8 cellular contexts compared by ENCODE assay signal in the genomic region with DNA sequence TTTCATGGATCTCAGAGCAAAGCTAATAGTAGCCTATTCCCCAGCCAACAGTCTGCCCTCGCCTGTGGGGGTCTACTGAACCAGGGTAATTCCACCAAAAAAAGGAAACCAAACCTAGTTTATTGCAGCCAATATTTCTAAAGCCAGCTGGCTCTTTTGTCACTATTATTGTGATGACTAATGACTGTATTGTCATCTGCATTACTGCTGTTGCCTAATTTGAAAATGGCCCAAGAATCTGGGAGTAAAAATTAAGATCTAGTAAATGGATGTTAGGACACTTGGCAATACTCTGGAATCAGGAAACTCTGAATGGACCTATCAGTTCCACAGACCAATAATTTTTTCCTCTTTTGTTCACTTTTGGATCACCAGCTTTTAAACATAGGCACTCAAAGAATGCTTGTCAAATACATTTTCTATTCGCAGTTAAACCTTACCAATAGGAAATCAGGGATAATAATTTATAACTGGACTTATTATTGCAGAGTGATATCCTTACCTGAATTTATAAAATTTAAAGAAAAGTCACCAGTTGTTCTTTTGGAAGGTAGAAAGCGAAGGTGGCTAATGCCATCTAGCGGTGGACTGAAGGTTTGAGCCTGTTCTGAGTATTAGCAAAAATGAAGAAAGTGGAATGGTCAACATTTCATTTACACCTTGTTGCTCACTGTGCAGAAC.
DNase-seq lines count a peak whose midpoint lies in the region; ATAC-seq and TF ChIP-seq lines count a peak whose summit lies in the region.

No MANE protein-coding gene starts in this region.

- TF ChIP-seq RAD21 in liver (IDR thresholded peaks at IDR 0.05), result peak; percentile 91 to 92

- H3K4me1 ChIP-seq in liver (ENCODE audit: control insufficient read depth in 4 of 4, insufficient read depth in 4 of 4, low read length in 3 of 4), result no peaks in the 10 kb centered on the region

- no peak for ATAC-seq in GM21737 (IDR thresholded peaks at IDR 0.05; ENCODE audit: unreplicated experiment)

- no peaks in the 10 kb centered on the region for H3K9me3 ChIP-seq in liver (ENCODE audit: control insufficient read depth in 4 of 4, low read length in 3 of 4)

- WGBS in liver, result 16% methylated on average over 4 of the region's 4 CpGs

- no peak overlapping the region for H3K9ac ChIP-seq in liver (ENCODE audit: low read depth in 1 of 2, low read length in 2 of 2)

- DNase-seq in DMS79 treated with DMSO at 0.1 percent for 48 hours (lab: John Stamatoyannopoulos, UW) (peak; percentile 39), DMS79 (lab: John Stamatoyannopoulos, UW) (no peak), LHCN-M2 (ENCODE audit: low read depth) (peak; percentile 14), SK-N-DZ (ENCODE audit: low spot score) (peak; percentile 18), choroid plexus epithelial cell (ENCODE audit: low read depth) (peak; percentile 69)
- DNase-seq in stimulated activated naive CD4-positive, alpha-beta T cell (lab: John Stamatoyannopoulos, UW), result peak; percentile 3 to 48 (median 21)

- no peak overlapping the region for H3K27ac ChIP-seq in liver (ENCODE audit: low read depth in 1 of 2, low read length in 2 of 2)

- no peak overlapping the region for H3K4me3 ChIP-seq in choroid plexus epithelial cell (ENCODE audit: low read depth, low read length)
- no peak overlapping the region for H3K4me3 ChIP-seq in liver (ENCODE audit: low read depth in 1 of 3, low read length in 3 of 3)

- TF ChIP-seq CTCF in choroid plexus epithelial cell (conservative IDR thresholded peaks at IDR 0.05; ENCODE audit: low read depth, low read length) (peak; percentile 94), liver (IDR thresholded peaks at IDR 0.05; ENCODE audit: low read depth, low read length, missing input control) (peak; percentile 81)

- no peaks in the 10 kb centered on the region for H3K36me3 ChIP-seq in liver (ENCODE audit: control insufficient read depth in 4 of 4, insufficient read depth in 3 of 4, low read depth in 1 of 4, low read length in 3 of 4)

- H3K27me3 ChIP-seq in liver (ENCODE audit: control insufficient read depth in 4 of 4, insufficient read depth in 4 of 4, low read length in 3 of 4), result peaks cover 0 to 4% (median 0%) of the 10 kb centered on the region in 4 donors

TF ChIP-seq in liver, 16 proteins besides CTCF, POLR2A, EP300 and RAD21:
- TF ChIP-seq EGR1 (IDR thresholded peaks at IDR 0.05; ENCODE audit: low read depth in 2 of 2) (no peak), YY1 (IDR thresholded peaks at IDR 0.05) (no peak), JUND (IDR thresholded peaks at IDR 0.05) (no peak), TAF1 (conservative IDR thresholded peaks at IDR 0.05) (no peak), FOXA1 (IDR thresholded peaks at IDR 0.05) (no peak), HNF4G (IDR thresholded peaks at IDR 0.05) (no peak), HNF4A (conservative IDR thresholded peaks at IDR 0.05) (no peak), FOXA2 (IDR thresholded peaks at IDR 0.05) (no peak), GABPA (IDR thresholded peaks at IDR 0.05 in 1 of 2, conservative IDR thresholded peaks at IDR 0.05 in 1 of 2) (no peak), NR2F2 (IDR thresholded peaks at IDR 0.05) (no peak), SP1 (IDR thresholded peaks at IDR 0.05) (no peak), RXRA (IDR thresholded peaks at IDR 0.05) (no peak)
- TF ChIP-seq, protein P1, sequence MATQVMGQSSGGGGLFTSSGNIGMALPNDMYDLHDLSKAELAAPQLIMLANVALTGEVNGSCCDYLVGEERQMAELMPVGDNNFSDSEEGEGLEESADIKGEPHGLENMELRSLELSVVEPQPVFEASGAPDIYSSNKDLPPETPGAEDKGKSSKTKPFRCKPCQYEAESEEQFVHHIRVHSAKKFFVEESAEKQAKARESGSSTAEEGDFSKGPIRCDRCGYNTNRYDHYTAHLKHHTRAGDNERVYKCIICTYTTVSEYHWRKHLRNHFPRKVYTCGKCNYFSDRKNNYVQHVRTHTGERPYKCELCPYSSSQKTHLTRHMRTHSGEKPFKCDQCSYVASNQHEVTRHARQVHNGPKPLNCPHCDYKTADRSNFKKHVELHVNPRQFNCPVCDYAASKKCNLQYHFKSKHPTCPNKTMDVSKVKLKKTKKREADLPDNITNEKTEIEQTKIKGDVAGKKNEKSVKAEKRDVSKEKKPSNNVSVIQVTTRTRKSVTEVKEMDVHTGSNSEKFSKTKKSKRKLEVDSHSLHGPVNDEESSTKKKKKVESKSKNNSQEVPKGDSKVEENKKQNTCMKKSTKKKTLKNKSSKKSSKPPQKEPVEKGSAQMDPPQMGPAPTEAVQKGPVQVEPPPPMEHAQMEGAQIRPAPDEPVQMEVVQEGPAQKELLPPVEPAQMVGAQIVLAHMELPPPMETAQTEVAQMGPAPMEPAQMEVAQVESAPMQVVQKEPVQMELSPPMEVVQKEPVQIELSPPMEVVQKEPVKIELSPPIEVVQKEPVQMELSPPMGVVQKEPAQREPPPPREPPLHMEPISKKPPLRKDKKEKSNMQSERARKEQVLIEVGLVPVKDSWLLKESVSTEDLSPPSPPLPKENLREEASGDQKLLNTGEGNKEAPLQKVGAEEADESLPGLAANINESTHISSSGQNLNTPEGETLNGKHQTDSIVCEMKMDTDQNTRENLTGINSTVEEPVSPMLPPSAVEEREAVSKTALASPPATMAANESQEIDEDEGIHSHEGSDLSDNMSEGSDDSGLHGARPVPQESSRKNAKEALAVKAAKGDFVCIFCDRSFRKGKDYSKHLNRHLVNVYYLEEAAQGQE (IDR thresholded peaks at IDR 0.05), result no peak
- TF ChIP-seq, protein P2, sequence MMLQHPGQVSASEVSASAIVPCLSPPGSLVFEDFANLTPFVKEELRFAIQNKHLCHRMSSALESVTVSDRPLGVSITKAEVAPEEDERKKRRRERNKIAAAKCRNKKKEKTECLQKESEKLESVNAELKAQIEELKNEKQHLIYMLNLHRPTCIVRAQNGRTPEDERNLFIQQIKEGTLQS (IDR thresholded peaks at IDR 0.05), result no peak
- TF ChIP-seq, protein P3, sequence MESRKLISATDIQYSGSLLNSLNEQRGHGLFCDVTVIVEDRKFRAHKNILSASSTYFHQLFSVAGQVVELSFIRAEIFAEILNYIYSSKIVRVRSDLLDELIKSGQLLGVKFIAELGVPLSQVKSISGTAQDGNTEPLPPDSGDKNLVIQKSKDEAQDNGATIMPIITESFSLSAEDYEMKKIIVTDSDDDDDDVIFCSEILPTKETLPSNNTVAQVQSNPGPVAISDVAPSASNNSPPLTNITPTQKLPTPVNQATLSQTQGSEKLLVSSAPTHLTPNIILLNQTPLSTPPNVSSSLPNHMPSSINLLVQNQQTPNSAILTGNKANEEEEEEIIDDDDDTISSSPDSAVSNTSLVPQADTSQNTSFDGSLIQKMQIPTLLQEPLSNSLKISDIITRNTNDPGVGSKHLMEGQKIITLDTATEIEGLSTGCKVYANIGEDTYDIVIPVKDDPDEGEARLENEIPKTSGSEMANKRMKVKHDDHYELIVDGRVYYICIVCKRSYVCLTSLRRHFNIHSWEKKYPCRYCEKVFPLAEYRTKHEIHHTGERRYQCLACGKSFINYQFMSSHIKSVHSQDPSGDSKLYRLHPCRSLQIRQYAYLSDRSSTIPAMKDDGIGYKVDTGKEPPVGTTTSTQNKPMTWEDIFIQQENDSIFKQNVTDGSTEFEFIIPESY (IDR thresholded peaks at IDR 0.05), result no peak
- TF ChIP-seq, protein P4, sequence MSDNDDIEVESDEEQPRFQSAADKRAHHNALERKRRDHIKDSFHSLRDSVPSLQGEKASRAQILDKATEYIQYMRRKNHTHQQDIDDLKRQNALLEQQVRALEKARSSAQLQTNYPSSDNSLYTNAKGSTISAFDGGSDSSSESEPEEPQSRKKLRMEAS (IDR thresholded peaks at IDR 0.05), result no peak
